ENCODE assay signal across 1 cellular context in the genomic region with DNA sequence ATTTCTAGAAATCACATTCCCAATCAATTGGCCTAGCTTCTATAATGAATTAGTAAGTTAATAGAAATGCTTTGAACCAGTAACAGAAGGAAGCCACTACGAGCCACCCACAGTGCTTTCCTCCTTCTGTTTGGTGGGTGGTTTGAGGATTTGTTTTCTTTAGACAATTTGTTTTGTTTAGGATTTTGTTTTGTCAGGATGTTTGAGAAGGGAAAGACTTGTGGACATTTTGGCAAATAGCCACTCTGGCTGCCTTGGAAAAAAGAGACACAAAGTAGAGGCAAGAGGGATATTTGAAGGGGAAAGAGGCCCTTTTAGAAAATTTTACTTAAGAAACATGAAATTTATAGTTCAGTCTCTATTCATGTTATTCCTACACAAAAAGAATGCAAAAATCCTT.
TF ChIP-seq lines count a peak whose summit lies in the region.

No MANE protein-coding gene starts in this region.

TF ChIP-seq in endothelial cell of umbilical vein, 7 proteins besides CTCF, POLR2A, EP300 and RAD21 (continued from another document):
- TF ChIP-seq MYC (IDR thresholded peaks at IDR 0.05; ENCODE audit: low read depth, low read length) = no peak
- no peak for TF ChIP-seq EZH2 (IDR thresholded peaks at IDR 0.05; ENCODE audit: borderline replicate concordance, low read depth, low read length, severe bottlenecking)
- no peak for TF ChIP-seq FOS (IDR thresholded peaks at IDR 0.05; ENCODE audit: borderline replicate concordance, insufficient read depth, low read length)
- no peak for TF ChIP-seq POLR2AphosphoS5 (IDR thresholded peaks at IDR 0.05; ENCODE audit: insufficient read depth, low read depth, low read length)
- TF ChIP-seq, protein P1, sequence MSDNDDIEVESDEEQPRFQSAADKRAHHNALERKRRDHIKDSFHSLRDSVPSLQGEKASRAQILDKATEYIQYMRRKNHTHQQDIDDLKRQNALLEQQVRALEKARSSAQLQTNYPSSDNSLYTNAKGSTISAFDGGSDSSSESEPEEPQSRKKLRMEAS (IDR thresholded peaks at IDR 0.05; ENCODE audit: insufficient read depth, insufficient read length) = no peak
- no peak for TF ChIP-seq GATA2 (IDR thresholded peaks at IDR 0.05; ENCODE audit: insufficient read depth, insufficient read length, low read depth, low read length)
